Comparison of ENCODE assay signal across 20 cellular contexts in the genomic region with DNA sequence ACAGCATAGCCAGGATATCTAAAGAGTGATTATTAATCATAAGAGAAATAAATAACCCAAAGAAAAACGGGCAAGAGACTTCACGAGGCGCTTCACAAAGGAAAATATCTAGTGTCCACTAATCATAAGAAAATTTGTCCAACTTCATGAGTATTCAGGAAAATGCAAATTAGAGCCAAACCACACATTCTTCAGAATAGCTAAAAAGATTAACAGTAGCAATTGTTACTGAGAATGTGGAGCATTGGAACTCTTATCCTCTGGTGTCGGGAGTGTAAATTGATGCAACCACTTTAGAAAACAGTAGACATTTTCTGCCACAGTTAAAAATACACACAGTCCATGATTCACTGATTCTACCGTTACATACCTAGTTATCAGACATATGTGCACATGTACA.
"Had no signal": no experiment of that assay in that cellular context is flagged by ENCODE, and none has a peak within 500 bp of the region (broad histone marks: within the 10 kb centered on the region; RNA-seq: fewer than 3 reads in every experiment).

No MANE protein-coding gene starts in this region.

- H3K9me3 ChIP-seq: adrenal gland, prostate gland had no signal

- H2AFZ ChIP-seq: hepatocyte, neural progenitor cell had no signal

- DNase-seq: activated CD4-positive, alpha-beta T cell treated with anti-CD3 and anti-CD28 coated beads for 1 hour; activated CD4-positive, alpha-beta T cell treated with anti-CD3 and anti-CD28 coated beads, Interleukin-2, amount 50 U/mL, for 1 hour; activated CD8-positive, alpha-beta T cell treated with anti-CD3 and anti-CD28 coated beads, Interleukin-2, amount 10 ng/mL, durations not matched to agents 7 days and 5 days; adrenal gland; body of pancreas; effector CD4-positive, alpha-beta T cell; glutamatergic neuron; immature natural killer cell; kidney glomerular epithelial cell; left lung; naive thymus-derived CD4-positive, alpha-beta T cell; spleen; stimulated activated CD4-positive, alpha-beta T cell treated with anti-CD3 and anti-CD28 coated beads, Interleukin-4, amount 100 ng/mL, for 1 hour; stimulated activated naive CD4-positive, alpha-beta T cell treated with Interleukin-2 at 50 U/mL for 16 hours; T-helper 9 cell; upper lobe of left lung had no signal

- H3K4me3 ChIP-seq: adrenal gland, body of pancreas, hepatocyte, left lung, lung, neural progenitor cell, prostate gland, spleen, upper lobe of left lung had no signal

- H3K27ac ChIP-seq: adrenal gland, body of pancreas, hepatocyte, left lung, neural progenitor cell, prostate gland, spleen, upper lobe of left lung had no signal

- H3K36me3 ChIP-seq: adrenal gland, neural progenitor cell, prostate gland, upper lobe of left lung had no signal

- ATAC-seq: activated CD8-positive, alpha-beta T cell treated with anti-CD3 and anti-CD28 coated beads, Interleukin-2, amount 10 ng/mL, durations not matched to agents 7 days and 5 days; body of pancreas; left lung; naive thymus-derived CD4-positive, alpha-beta T cell had no signal

- H3K4me2 ChIP-seq: hepatocyte, neural progenitor cell had no signal

- H3K4me1 ChIP-seq: adrenal gland, body of pancreas, left lung, neural progenitor cell, prostate gland, spleen, upper lobe of left lung had no signal

- H3K9ac ChIP-seq: neural progenitor cell had no signal

- H3K79me2 ChIP-seq: hepatocyte had no signal

- H3K27me3 ChIP-seq: adrenal gland, body of pancreas, hepatocyte, left lung, neural progenitor cell, spleen, upper lobe of left lung had no signal
